28 cellular contexts compared by ENCODE assay signal in the genomic region with DNA sequence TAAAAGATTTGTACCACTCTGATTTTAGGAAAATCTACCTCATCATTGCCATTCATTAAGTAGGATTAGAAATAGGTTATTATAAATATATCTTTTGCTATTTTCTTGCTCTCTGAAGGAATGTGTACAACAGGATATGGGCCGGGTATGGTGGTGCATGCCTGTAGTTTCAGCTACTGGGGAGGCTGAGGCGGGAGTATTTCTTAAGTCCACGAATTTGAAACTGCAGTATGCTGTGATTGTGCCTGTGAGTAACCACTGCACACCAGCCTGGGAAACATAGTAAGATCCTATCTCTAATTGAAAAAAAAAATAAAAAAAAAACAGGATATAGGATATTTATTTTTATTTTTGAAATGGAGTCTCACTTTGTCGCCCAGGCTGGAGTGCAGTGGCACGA. TPM values are rescaled to one million over a fixed set of nuclear protein-coding genes. Genes with fewer than 3 reads are reported as not detected.
DNase-seq lines count a peak whose midpoint lies in the region; ATAC-seq and TF ChIP-seq lines count a peak whose summit lies in the region.
"Had no signal": no experiment of that assay in that cellular context is flagged by ENCODE, and none has a peak within 500 bp of the region (broad histone marks: within the 10 kb centered on the region; RNA-seq: fewer than 3 reads in every experiment).

No MANE protein-coding gene starts in this region.

- WGBS in gastroesophageal sphincter (ENCODE audit: low coverage in 1 of 2), 2 donors, result 90 to 91% methylated on average over 5 of the region's 5 CpGs

- H3K27ac ChIP-seq in gastroesophageal sphincter (peak overlapping the region in 3 of 4 donors; percentile 66 to 78 (median 73)), thoracic aorta (peak overlapping the region; percentile 73 to 77)
- H3K27ac ChIP-seq: body of pancreas, colonic mucosa, neutrophil, SJSA1 had no signal

- H3K4me3 ChIP-seq in gastroesophageal sphincter, result no peak overlapping the region
- H3K4me3 ChIP-seq in thoracic aorta, result no peak overlapping the region
- H3K4me3 ChIP-seq: body of pancreas, colonic mucosa, Peyer's patch, SJSA1, spleen, testis had no signal

- no peak for TF ChIP-seq CTCF in gastroesophageal sphincter (IDR thresholded peaks at IDR 0.05)
- TF ChIP-seq CTCF in thoracic aorta (IDR thresholded peaks at IDR 0.05), result no peak

- ATAC-seq in gastroesophageal sphincter (no peak), thoracic aorta (ENCODE audit: insufficient number of reproducible peaks, low FRiP score, low read depth) (no peak)
- ATAC-seq: activated CD8-positive, alpha-beta T cell treated with anti-CD3 and anti-CD28 coated beads, Interleukin-2, amount 10 ng/mL, durations not matched to agents 7 days and 5 days; body of pancreas; CD8-positive, alpha-beta T cell; stimulated activated memory B cell treated with anti-CD40 and anti-IgM and Interleukin-4, amounts not matched to agents 10 μg/mL and 1 μg/mL and 100 μg/mL, for 72 hours; T-cell had no signal

- H3K4me1 ChIP-seq in gastroesophageal sphincter (peaks cover 7 to 81% (median 16%) of the 10 kb centered on the region in 3 donors), thoracic aorta (ENCODE audit: control insufficient read depth in 1 of 2, low read depth in 2 of 2) (peaks cover 41 to 63% of the 10 kb centered on the region in 2 donors)
- H3K4me1 ChIP-seq: body of pancreas, Peyer's patch, testis had no signal

- H3K27me3 ChIP-seq in gastroesophageal sphincter, result no peaks in the 10 kb centered on the region
- H3K27me3 ChIP-seq in thoracic aorta (replicated peaks; ENCODE audit: insufficient read depth), result no peaks in the 10 kb centered on the region
- H3K27me3 ChIP-seq: body of pancreas, colonic mucosa, neutrophil, Peyer's patch, SJSA1, spleen, testis had no signal

- H3K9me3 ChIP-seq in gastroesophageal sphincter, result no peaks in the 10 kb centered on the region
- no peaks in the 10 kb centered on the region for H3K9me3 ChIP-seq in thoracic aorta
- H3K9me3 ChIP-seq: body of pancreas, colonic mucosa, neutrophil, Peyer's patch, SJSA1, testis had no signal

- no peak for TF ChIP-seq EP300 in gastroesophageal sphincter (IDR thresholded peaks at IDR 0.05)

- no peak for TF ChIP-seq POLR2A in gastroesophageal sphincter (IDR thresholded peaks at IDR 0.05)

- H3K36me3 ChIP-seq in gastroesophageal sphincter (peaks cover 0 to 16% of the 10 kb centered on the region in 2 donors), thoracic aorta (peaks cover 5% of the 10 kb centered on the region)
- H3K36me3 ChIP-seq: colonic mucosa, neutrophil, Peyer's patch had no signal

- intact Hi-C loops in posterior vena cava (cut with DNase I), result no loop called here

- peak; percentile 28 for DNase-seq in ELR (ENCODE audit: low read depth)
- DNase-seq in amniotic epithelial cell (ENCODE audit: low read depth), result peak; percentile 38
- no peak for DNase-seq in thoracic aorta (ENCODE audit: low spot score)
- no peak for DNase-seq in posterior vena cava (ENCODE audit: low spot score)
- no peak for DNase-seq in DMS 273 treated with DMSO at 0.1 percent for 48 hours (lab: John Stamatoyannopoulos, UW)
- DNase-seq in NCI-H1048 (lab: John Stamatoyannopoulos, UW), result no peak
- DNase-seq: activated CD4-positive, CD25-positive, alpha-beta regulatory T cell treated with anti-CD3 and anti-CD28 coated beads, Interleukin-2, amount 50 U/mL, for 72 hours; activated CD8-positive, alpha-beta T cell treated with anti-CD3 and anti-CD28 coated beads, Interleukin-2, amount 10 ng/mL, durations not matched to agents 7 days and 5 days; activated effector memory CD4-positive, alpha-beta T cell treated with Interleukin-2 at 50 U/mL for 16 hours; activated naive CD8-positive, alpha-beta T cell treated with anti-CD3 and anti-CD28 coated beads, Interleukin-2, amount 10 ng/mL, durations not matched to agents 7 days and 5 days; activated T-cell treated with anti-CD3 and anti-CD28 coated beads for 4 hours; body of pancreas; CD8-positive, alpha-beta T cell; colonic mucosa; GDM1; glutamatergic neuron; H7; mesenchymal stem cell; NCI-H524 treated with DMSO at 0.1 percent for 48 hours; Peyer's patch; spleen; stimulated activated CD4-positive, alpha-beta T cell treated with anti-CD3 and anti-CD28 coated beads, Interleukin-2, amount 100 ng/mL, for 48 hours; T-cell; testis had no signal

RNA-seq across cellular contexts. Expression of a gene that starts 50.0 kb away (rescaled TPM):
- total RNA-seq in gastroesophageal sphincter (100 to 1,000 TPM; 553 to 721 (median 692) TPM), thoracic aorta (100 to 1,000 TPM; 740 to 777 TPM), posterior vena cava (100 to 1,000 TPM; 566 to 848 TPM)

Comparison
In these comparisons a context has a peak if more than half of its experiments do, and no peak if none do; other contexts are left out.
1. DNase-seq: peak in ELR (single experiment) and amniotic epithelial cell (single experiment); none in thoracic aorta (single experiment), posterior vena cava (single experiment), DMS 273 treated with DMSO at 0.1 percent for 48 hours (single experiment) and NCI-H1048 (single experiment).